ENCODE assay signal across 8 cellular contexts in genomic region chr9:33024966-33025571, GRCh38. TPM values are rescaled to one million over a fixed set of nuclear protein-coding genes. Genes with fewer than 3 reads are reported as not detected.
DNase-seq lines count a peak whose midpoint lies in the region; ATAC-seq and TF ChIP-seq lines count a peak whose summit lies in the region.

Gene DNAJA1, plus strand, starts transcription at chr9:33025273. Its CDS starts 1,212 bp downstream, at chr9:33026485.

- intact Hi-C loops in left cardiac atrium (cut with DNase I) (no loop called here), prostate gland (cut with DNase I) (no loop called here)

- H3K36me3 ChIP-seq in prostate gland: peaks cover 0 to 5% of the 10 kb centered on the region in 2 donors

- ATAC-seq in HG02840 (IDR thresholded peaks at IDR 0.05; ENCODE audit: low FRiP score, unreplicated experiment) (peak; percentile 92), left cardiac atrium (peak; percentile 96 to 97)

- H3K27ac Mint-ChIP-seq in T-helper 1 cell treated with Interleukin-12 subunit alpha and Interleukin-12 subunit beta and Interleukin-4 antibody, amounts not matched to agents 30 μg/mL and 1 μg/mL, for 36 hours: peak within 1 kb of the TSS; percentile 95

- peak; percentile 99 for TF ChIP-seq POLR2A in prostate gland (IDR thresholded peaks at IDR 0.05)

- DNase-seq in GM13977 (ENCODE audit: low spot score) (peak; percentile 96), NCI-H146 (lab: John Stamatoyannopoulos, UW) (peak; percentile 95), amniotic epithelial cell (ENCODE audit: low read depth) (peak; percentile 87), left cardiac atrium (peak; percentile 94), prostate gland (ENCODE audit: low spot score) (peak; percentile 95), ureter (ENCODE audit: low spot score) (peak; percentile 95)

- 0% methylated on average over 60 of the region's 61 CpGs for whole genome bisulfite sequencing in prostate gland

- no peaks in the 10 kb centered on the region for H3K9me3 ChIP-seq in prostate gland

- H3K27ac ChIP-seq in prostate gland: peak within 1 kb of the TSS; percentile 100

- H3K36me3 Mint-ChIP-seq in T-helper 1 cell treated with Interleukin-12 subunit alpha and Interleukin-12 subunit beta and Interleukin-4 antibody, amounts not matched to agents 30 μg/mL and 1 μg/mL, for 36 hours (ENCODE audit: low read depth): peaks cover 45% of the 10 kb centered on the region

- H3K9me3 Mint-ChIP-seq in T-helper 1 cell treated with Interleukin-12 subunit alpha and Interleukin-12 subunit beta and Interleukin-4 antibody, amounts not matched to agents 30 μg/mL and 1 μg/mL, for 36 hours: no peaks in the 10 kb centered on the region

- peaks cover 5% of the 10 kb centered on the region for H3K4me1 ChIP-seq in prostate gland (replicated peaks)

- no peak for TF ChIP-seq CTCF in GM13977 (IDR thresholded peaks at IDR 0.05; ENCODE audit: extremely low read depth, insufficient read depth, missing control alignments)
- peak in 2 of 4 experiments; percentile 1 to 21 for TF ChIP-seq CTCF in prostate gland (IDR thresholded peaks at IDR 0.05)

- in situ Hi-C loops in GM13977 (cut with MboI; ENCODE audit: low pct_unique_long_range_greater_than_20kb, low sequenced_read_pairs, unreplicated experiment): no loop called here

- H3K4me1 Mint-ChIP-seq in T-helper 1 cell treated with Interleukin-12 subunit alpha and Interleukin-12 subunit beta and Interleukin-4 antibody, amounts not matched to agents 30 μg/mL and 1 μg/mL, for 36 hours (ENCODE audit: low read depth): peaks cover 58% of the 10 kb centered on the region

- peak within 1 kb of the TSS; percentile 90 to 95 for H3K4me3 ChIP-seq in prostate gland

- no peaks in the 10 kb centered on the region for H3K27me3 ChIP-seq in prostate gland (replicated peaks; ENCODE audit: insufficient read depth)

- H3K4me3 Mint-ChIP-seq in T-helper 1 cell treated with Interleukin-12 subunit alpha and Interleukin-12 subunit beta and Interleukin-4 antibody, amounts not matched to agents 30 μg/mL and 1 μg/mL, for 36 hours: peak within 1 kb of the TSS; percentile 98

- no peaks in the 10 kb centered on the region for H3K27me3 Mint-ChIP-seq in T-helper 1 cell treated with Interleukin-12 subunit alpha and Interleukin-12 subunit beta and Interleukin-4 antibody, amounts not matched to agents 30 μg/mL and 1 μg/mL, for 36 hours (ENCODE audit: low read depth)

RNA-seq across cellular contexts. Expression of gene DNAJA1, which starts in this region (rescaled TPM):
- total RNA-seq in left cardiac atrium: 10 to 100 TPM; 75.5 to 93.2 TPM
- total RNA-seq in prostate gland: 100 to 1,000 TPM in 1 of 2 donors, 10 to 100 TPM in 1; 99.4 to 116 TPM
- 101 TPM for total RNA-seq in ureter

Comparison
In these comparisons a context has a peak if more than half of its experiments do, and no peak if none do; other contexts are left out.
1. Peak in every context shown above with its lines: DNase-seq, ATAC-seq, H3K4me3 ChIP-seq and H3K27ac ChIP-seq.